Comparison of ENCODE assay signal across 7 cellular contexts in the genomic region with DNA sequence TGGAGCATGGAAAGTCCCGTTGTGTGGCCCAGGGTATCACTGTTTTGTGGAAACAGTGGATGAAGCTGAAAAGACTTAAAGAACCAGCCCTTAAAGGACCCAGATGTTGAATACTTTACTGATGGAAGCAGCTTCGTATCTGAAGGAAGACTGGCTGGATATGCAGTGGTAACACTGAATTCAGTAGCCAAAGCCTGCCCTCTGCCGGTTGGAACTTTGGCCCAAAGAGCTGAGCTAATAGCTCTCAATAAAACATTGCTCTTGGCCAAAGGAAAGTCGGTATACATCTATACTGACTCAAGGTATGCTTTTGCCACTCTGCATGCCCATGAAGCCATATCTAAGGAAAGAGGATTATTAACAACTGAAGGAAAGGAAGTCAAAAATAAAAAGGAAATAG.
DNase-seq lines count a peak whose midpoint lies in the region; ATAC-seq and TF ChIP-seq lines count a peak whose summit lies in the region.

No MANE protein-coding gene starts in this region.

- 13 to 40% methylated on average over 1 to 4 of the region's 4 CpGs for WGBS in transverse colon (ENCODE audit: low coverage in 1 of 2), 2 donors

- intact Hi-C loops in dorsolateral prefrontal cortex (cut with DNase I) (loop anchor here (5.0 to 10.0 kb wide), 3 partner anchors 429 to 802 kb away; no protein-coding TSS in a partner anchor), lower lobe of right lung (cut with DNase I) (no loop called here), transverse colon (cut with DNase I; ENCODE audit: low total_unique reads) (loop anchor here (10.0 kb wide), 1 partner anchor 799 kb away; no protein-coding TSS in a partner anchor)

- no peaks in the 10 kb centered on the region for H3K36me3 ChIP-seq in RWPE2 (ENCODE audit: low read depth)
- H3K36me3 ChIP-seq in lower lobe of right lung = no peaks in the 10 kb centered on the region
- no peaks in the 10 kb centered on the region for H3K36me3 ChIP-seq in transverse colon

- TF ChIP-seq EP300 in transverse colon (IDR thresholded peaks at IDR 0.05; ENCODE audit: low read depth) = no peak

- TF ChIP-seq CTCF in GM12864 (IDR thresholded peaks at IDR 0.05; ENCODE audit: low read depth, low read length, missing control alignments) = peak; percentile 34
- peak; percentile 70 for TF ChIP-seq CTCF in RWPE2 (IDR thresholded peaks at IDR 0.05; ENCODE audit: poor library complexity, severe bottlenecking)
- peak in 53 of 56 donors; percentile 17 to 77 (median 51) for TF ChIP-seq CTCF in dorsolateral prefrontal cortex (IDR thresholded peaks at IDR 0.05 in 54 of 56, conservative IDR thresholded peaks at IDR 0.05 in 2 of 56; ENCODE audit: low read depth in 1 of 56, partially characterized antibody in 56 of 56)
- TF ChIP-seq CTCF in lower lobe of right lung (IDR thresholded peaks at IDR 0.05) = peak; percentile 56
- peak; percentile 44 to 67 (median 63) for TF ChIP-seq CTCF in transverse colon (IDR thresholded peaks at IDR 0.05)

- ATAC-seq in RWPE2 (ENCODE audit: low read depth) (peak; percentile 78), lower lobe of right lung (peak in 1 of 2 donors; percentile 53), GM18511 (IDR thresholded peaks at IDR 0.05; ENCODE audit: unreplicated experiment) (no peak)

- no peaks in the 10 kb centered on the region for H3K4me1 ChIP-seq in RWPE2 (ENCODE audit: insufficient read depth, poor library complexity, severe bottlenecking)
- H3K4me1 ChIP-seq in lower lobe of right lung = no peaks in the 10 kb centered on the region
- H3K4me1 ChIP-seq in transverse colon = no peaks in the 10 kb centered on the region

- H3K9me3 ChIP-seq in RWPE2 (ENCODE audit: severe bottlenecking) = no peaks in the 10 kb centered on the region
- no peaks in the 10 kb centered on the region for H3K9me3 ChIP-seq in lower lobe of right lung
- H3K9me3 ChIP-seq in transverse colon = no peaks in the 10 kb centered on the region

- in situ Hi-C loops in transverse colon (cut with MboI; ENCODE audit: low pct_ligation_motif_present in 1 of 4, low pct_unique_long_range_greater_than_20kb in 1 of 4, low sequenced_read_pairs in 3 of 4) = loop anchor here in 3 of 4 donors (10.0 to 25.0 kb wide), 4 partner anchors 572 to 799 kb away; no protein-coding TSS in a partner anchor

- no peak overlapping the region for H3K4me3 ChIP-seq in GM12864 (ENCODE audit: low read depth, low read length)
- H3K4me3 ChIP-seq in RWPE2 (ENCODE audit: severe bottlenecking) = no peak overlapping the region
- no peak overlapping the region for H3K4me3 ChIP-seq in dorsolateral prefrontal cortex
- H3K4me3 ChIP-seq in lower lobe of right lung = no peak overlapping the region
- no peak overlapping the region for H3K4me3 ChIP-seq in transverse colon

- TF ChIP-seq POLR2A in transverse colon (IDR thresholded peaks at IDR 0.05) = no peak

- DNase-seq in GM12864 (ENCODE audit: low read depth) (no peak), HT1080 (ENCODE audit: low read depth) (peak; percentile 47), RWPE2 (ENCODE audit: low spot score) (no peak), dorsolateral prefrontal cortex (peak in 7 of 10 donors; percentile 10 to 64 (median 53)), lower lobe of right lung (peak; percentile 76), transverse colon (peak; percentile 74)

- H3K27me3 ChIP-seq in RWPE2 (ENCODE audit: insufficient read depth, poor library complexity, severe bottlenecking) = no peaks in the 10 kb centered on the region
- H3K27me3 ChIP-seq in dorsolateral prefrontal cortex = no peaks in the 10 kb centered on the region
- no peaks in the 10 kb centered on the region for H3K27me3 ChIP-seq in lower lobe of right lung (ENCODE audit: low read depth)
- H3K27me3 ChIP-seq in transverse colon = no peaks in the 10 kb centered on the region

- no peak overlapping the region for H3K27ac ChIP-seq in RWPE2 (ENCODE audit: poor library complexity, severe bottlenecking)
- no peak overlapping the region for H3K27ac ChIP-seq in dorsolateral prefrontal cortex
- no peak overlapping the region for H3K27ac ChIP-seq in lower lobe of right lung
- no peak overlapping the region for H3K27ac ChIP-seq in transverse colon

Comparison
In these comparisons a context has a peak if more than half of its experiments do, and no peak if none do; other contexts are left out.
1. DNase-seq: peak in HT1080 (single experiment), dorsolateral prefrontal cortex (7 of 10), lower lobe of right lung (single experiment) and transverse colon (single experiment); none in GM12864 (single experiment) and RWPE2 (single experiment).
2. Peak in every context shown above with its lines, with median percentiles within 50 percentile points of each other: CTCF ChIP-seq.